ENCODE assay signal across 18 cellular contexts in the genomic region with DNA sequence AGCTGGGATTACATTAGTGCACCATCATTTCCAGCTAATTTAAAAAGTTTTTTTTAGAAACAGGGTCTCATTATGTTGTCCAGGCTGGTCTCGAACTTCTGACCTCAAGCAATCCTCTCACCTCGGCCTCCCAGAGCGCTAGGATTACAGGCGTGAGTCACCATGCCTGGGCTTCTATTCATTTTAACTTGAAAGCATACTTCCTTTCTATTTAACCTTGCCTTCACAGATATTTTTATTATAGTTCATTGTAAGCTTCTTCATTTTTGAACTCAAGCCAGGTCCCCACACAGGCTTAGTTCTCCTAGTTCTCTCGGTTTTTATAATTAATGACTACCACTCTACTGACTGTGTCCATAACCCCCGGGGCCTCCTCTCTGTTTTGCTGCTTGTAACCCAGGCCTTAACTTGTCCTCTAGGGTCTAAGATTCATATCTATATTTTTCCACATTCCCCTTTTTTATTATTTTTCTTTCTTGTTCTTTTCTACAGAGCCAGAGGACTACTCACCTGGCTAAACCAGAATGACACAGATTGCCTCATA.
"Had no signal": no experiment of that assay in that cellular context is flagged by ENCODE, and none has a peak within 500 bp of the region (broad histone marks: within the 10 kb centered on the region; RNA-seq: fewer than 3 reads in every experiment).

No MANE protein-coding gene starts in this region.

- H3K27me3 ChIP-seq: neural progenitor cell, pancreas, stomach, uterus had no signal

- H3K4me3 ChIP-seq: heart left ventricle, neural progenitor cell, pancreas, stomach, uterus had no signal

- H3K36me3 ChIP-seq: heart left ventricle, neural progenitor cell, pancreas, stomach, uterus had no signal

- H3K9me3 ChIP-seq: heart left ventricle, pancreas, stomach, uterus had no signal

- H3K4me1 ChIP-seq: heart left ventricle, neural progenitor cell, pancreas, stomach, uterus had no signal

- H3K27ac ChIP-seq: heart left ventricle, neural progenitor cell, pancreas, stomach, uterus had no signal

- DNase-seq: activated CD4-positive, alpha-beta T cell treated with anti-CD3 and anti-CD28 coated beads, Interleukin-2, amount 50 U/mL, for 48 hours; activated CD4-positive, CD25-positive, alpha-beta regulatory T cell treated with anti-CD3 and anti-CD28 coated beads, Interleukin-2, amount 50 U/mL, for 72 hours; activated CD8-positive, alpha-beta memory T cell treated with anti-CD3 and anti-CD28 coated beads, Interleukin-2, amount 10 ng/mL, durations not matched to agents 7 days and 5 days; activated gamma-delta T cell; activated T-cell treated with anti-CD3 and anti-CD28 coated beads, Interleukin-2, amount 50 U/mL, for 4 hours; anterior cingulate cortex; caudate nucleus; cortex of kidney; effector memory CD4-positive, alpha-beta T cell; erythroblast; heart left ventricle; islet precursor cell; pancreas; stimulated activated CD4-positive, alpha-beta T cell treated with anti-CD3 and anti-CD28 coated beads, Interleukin-4, amount 100 ng/mL, for 4 hours; stomach; T-helper 9 cell; uterus had no signal
